20 cellular contexts compared by ENCODE assay signal in the genomic region with DNA sequence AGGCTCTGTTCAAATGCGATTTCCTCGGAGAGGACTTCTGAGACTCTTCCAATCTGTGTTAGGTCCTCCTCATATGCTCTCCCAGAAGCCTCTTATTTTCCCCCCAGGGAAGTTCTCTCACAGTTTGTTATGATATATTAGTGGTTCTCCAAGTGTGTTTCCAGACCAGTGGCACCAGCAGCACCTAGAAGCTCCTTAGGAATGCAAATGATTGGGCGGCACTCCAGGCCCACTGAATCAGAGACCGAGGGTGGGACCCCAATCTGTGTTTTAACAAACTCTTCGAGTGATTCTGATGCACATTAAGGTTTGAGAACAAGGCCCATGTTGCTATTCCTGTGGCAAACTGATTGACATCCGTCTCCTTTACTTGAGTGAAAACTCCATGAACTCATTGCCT.
DNase-seq lines count a peak whose midpoint lies in the region; ATAC-seq, FAIRE-seq and TF ChIP-seq lines count a peak whose summit lies in the region.
"Had no signal": no experiment of that assay in that cellular context is flagged by ENCODE, and none has a peak within 500 bp of the region (broad histone marks: within the 10 kb centered on the region; RNA-seq: fewer than 3 reads in every experiment).

No MANE protein-coding gene starts in this region.

- intact Hi-C loops in heart left ventricle (cut with DNase I), result no loop called here
- intact Hi-C loops in thyroid gland (cut with DNase I), result no loop called here

- CTCF ChIA-PET in H1 (lab: Charles Lee; ENCODE audit: partially characterized antibody), result interaction anchor here (0.7 kb wide), 1 partner anchor 184 kb away, joined by 3 read pairs; no protein-coding TSS in a partner anchor

- H2BK15ac ChIP-seq in H1 (ENCODE audit: low read length), result 0 out of 2 replicates have a peak overlapping the region, but pooled peaks have one; percentile 66

- WGBS in heart left ventricle, 4 donors, result 86 to 94% (median 88%) methylated on average over 6 of the region's 6 CpGs
- WGBS in H1 (ENCODE audit: extremely low coverage in 1 of 2, insufficient coverage in 1 of 2, insufficient read length in 1 of 2, insufficient replicate concordance in 2 of 2, low coverage in 1 of 2, low lambda C conversion rate in 2 of 2, missing lambda C conversion rate in 1 of 2), 2 experiments, result 94% methylated on average over 6 of the region's 6 CpGs; no CpG with 5 or more reads in 1 of the 2 experiments
- WGBS in thyroid gland, 2 donors, result 44 to 55% methylated on average over 6 of the region's 6 CpGs

- TF ChIP-seq RAD21 in H1 (IDR thresholded peaks at IDR 0.05 in 1 of 2, conservative IDR thresholded peaks at IDR 0.05 in 1 of 2; ENCODE audit: low read depth in 2 of 2, low read length in 2 of 2), result no peak

- TF ChIP-seq POLR2A in heart left ventricle (IDR thresholded peaks at IDR 0.05), result no peak
- no peak for TF ChIP-seq POLR2A in H1 (IDR thresholded peaks at IDR 0.05; ENCODE audit: control extremely low read depth in 1 of 2, low read depth in 2 of 2, low read length in 2 of 2)
- TF ChIP-seq POLR2A in thyroid gland (IDR thresholded peaks at IDR 0.05), result no peak

- H3K79me1 ChIP-seq in H1 (ENCODE audit: low read depth, low read length), result no peaks in the 10 kb centered on the region

- peaks cover 0 to 11% of the 10 kb centered on the region in 2 donors for H3K4me1 ChIP-seq in right atrium auricular region
- H3K4me1 ChIP-seq in heart left ventricle, result peaks cover 0 to 13% (median 2%) of the 10 kb centered on the region in 12 donors
- peaks cover 0 to 10% (median 1%) of the 10 kb centered on the region in 4 experiments; a peak in 3 of 7 replicates for H3K4me1 ChIP-seq in H1 (replicated peaks in 1 of 4; ENCODE audit: control insufficient read depth in 3 of 4, insufficient read depth in 4 of 4, low read length in 3 of 4)
- peaks cover 15 to 30% of the 10 kb centered on the region in 2 donors for H3K4me1 ChIP-seq in thyroid gland
- H3K4me1 ChIP-seq: A549, Caco-2 had no signal

- H2BK12ac ChIP-seq in H1 (ENCODE audit: low read depth, low read length), result no peak overlapping the region

- no peaks in the 10 kb centered on the region for H3K23me2 ChIP-seq in H1 (ENCODE audit: low read depth, low read length)

- no peaks in the 10 kb centered on the region for H3K36me3 ChIP-seq in right atrium auricular region
- no peaks in the 10 kb centered on the region for H3K36me3 ChIP-seq in heart left ventricle
- H3K36me3 ChIP-seq in H1 (ENCODE audit: control insufficient read depth in 2 of 4, insufficient read depth in 4 of 4, low read length in 3 of 4), result no peaks in the 10 kb centered on the region
- H3K36me3 ChIP-seq in thyroid gland, result no peaks in the 10 kb centered on the region
- H3K36me3 ChIP-seq: BLaER1 treated with 17β-estradiol and CSF1 and Interleukin-3, amounts not matched to agents 10 nM and 100 nM had no signal

- no peak overlapping the region for H2BK20ac ChIP-seq in H1 (ENCODE audit: low read length)

- H2BK120ac ChIP-seq in H1 (replicated peaks; ENCODE audit: low read depth, low read length), result no peak overlapping the region

- H3K27me3 ChIP-seq in right atrium auricular region (no peaks in the 10 kb centered on the region), heart left ventricle (peaks cover 0 to 8% (median 0%) of the 10 kb centered on the region in 9 donors), H1 (replicated peaks in 1 of 4; ENCODE audit: control insufficient read depth in 3 of 4, extremely low read depth in 1 of 4, insufficient read depth in 3 of 4, low read length in 3 of 4) (no peaks in the 10 kb centered on the region), thyroid gland (no peaks in the 10 kb centered on the region)
- H3K27me3 ChIP-seq: BLaER1 treated with 17β-estradiol and CSF1 and Interleukin-3, amounts not matched to agents 10 nM and 100 nM had no signal

- H3K23ac ChIP-seq in H1 (ENCODE audit: insufficient read length), result no peak overlapping the region

- H4K8ac ChIP-seq in H1 (ENCODE audit: extremely low read depth, insufficient read depth, low read length), result no peak overlapping the region

- DNase-seq in right atrium auricular region (ENCODE audit: low spot score), result no peak
- DNase-seq in heart left ventricle, result no peak
- no peak for DNase-seq in H1 (ENCODE audit: low read depth in 1 of 2, low spot score in 2 of 2)
- DNase-seq in thyroid gland, result peak; percentile 73 to 85
- DNase-seq in cerebellum (ENCODE audit: low spot score), result no peak
- DNase-seq: AML-193; Caco-2; Calu3; CD4-positive, alpha-beta T cell; CD8-positive, alpha-beta T cell; DMS79 treated with DMSO at 0.1 percent for 48 hours; GF-D8 had no signal

- H3K79me2 ChIP-seq in H1 (ENCODE audit: control insufficient read depth in 1 of 2, insufficient read depth in 2 of 2, low read length in 2 of 2), result no peaks in the 10 kb centered on the region

- no peak overlapping the region for H4K91ac ChIP-seq in H1 (replicated peaks; ENCODE audit: insufficient read length, low read length)

- no peak for FAIRE-seq in H1 (lab: Jason Lieb, UNC)
- FAIRE-seq: A549, D721Med, G401.6, GM12891, GM19239 had no signal

- H3K4me3 ChIP-seq in right atrium auricular region (no peak overlapping the region), heart left ventricle (no peak overlapping the region), H1 (ENCODE audit: extremely low read depth in 1 of 4, insufficient read depth in 2 of 4, low read depth in 3 of 4, low read length in 4 of 4) (no peak overlapping the region), thyroid gland (replicated peaks in 1 of 3) (no peak overlapping the region)
- H3K4me3 ChIP-seq: A549; BLaER1 treated with 17β-estradiol and CSF1 and Interleukin-3, amounts not matched to agents 10 nM and 100 nM had no signal

- no peak overlapping the region for H4K5ac ChIP-seq in H1 (ENCODE audit: insufficient read length, low read depth, low read length)

- ATAC-seq in heart left ventricle, result no peak
- ATAC-seq: A549; CD8-positive, alpha-beta T cell had no signal

- POLR2A ChIA-PET in H1 (lab: Charles Lee; ENCODE audit: partially characterized antibody), result no interaction called here

- H2BK5ac ChIP-seq in H1 (ENCODE audit: low read depth, low read length), result no peak overlapping the region

- H3K9me3 ChIP-seq in right atrium auricular region (no peaks in the 10 kb centered on the region), heart left ventricle (no peaks in the 10 kb centered on the region), H1 (ENCODE audit: insufficient read depth in 2 of 2, low read depth in 1 of 2, low read length in 1 of 2) (no peaks in the 10 kb centered on the region), thyroid gland (no peaks in the 10 kb centered on the region)
- H3K9me3 ChIP-seq: A549, Caco-2 had no signal

- no peak overlapping the region for H3K4ac ChIP-seq in H1 (replicated peaks; ENCODE audit: insufficient read length, low read depth, low read length)

- no peak overlapping the region for H2AFZ ChIP-seq in H1 (ENCODE audit: low read length)

- H3K27ac ChIP-seq in right atrium auricular region, result peak overlapping the region; percentile 49 to 72
- no peak overlapping the region for H3K27ac ChIP-seq in heart left ventricle
- H3K27ac ChIP-seq in H1 (ENCODE audit: low read depth, low read length), result no peak overlapping the region
- H3K27ac ChIP-seq in thyroid gland, result peak overlapping the region; percentile 21 to 79 (median 47)
- H3K27ac ChIP-seq: 22Rv1; A549; BLaER1 treated with 17β-estradiol and CSF1 and Interleukin-3, amounts not matched to agents 10 nM and 100 nM; C4-2B had no signal

- no peaks in the 10 kb centered on the region for H4K20me1 ChIP-seq in H1 (replicated peaks in 1 of 2; ENCODE audit: control insufficient read depth in 1 of 2, insufficient read depth in 2 of 2, low read length in 2 of 2)
- H4K20me1 ChIP-seq: BLaER1 treated with 17β-estradiol and CSF1 and Interleukin-3, amounts not matched to agents 10 nM and 100 nM had no signal

- H2AK5ac ChIP-seq in H1 (ENCODE audit: low read depth, low read length), result 0 out of 2 replicates have a peak overlapping the region, but pooled peaks have one; percentile 55

- TF ChIP-seq CTCF in right atrium auricular region (IDR thresholded peaks at IDR 0.05) (no peak), heart left ventricle (IDR thresholded peaks at IDR 0.05) (no peak), H1 (IDR thresholded peaks at IDR 0.05; ENCODE audit: control extremely low read depth in 1 of 3, insufficient read depth in 1 of 3, low read depth in 1 of 3, low read length in 3 of 3) (no peak), thyroid gland (IDR thresholded peaks at IDR 0.05) (no peak)

- no peak overlapping the region for H3K56ac ChIP-seq in H1 (replicated peaks; ENCODE audit: insufficient read length, low read depth, low read length)

- H3K4me2 ChIP-seq in H1 (ENCODE audit: insufficient read depth in 1 of 2, low read depth in 2 of 2, low read length in 2 of 2), result no peak overlapping the region
- H3K4me2 ChIP-seq: A549; BLaER1 treated with 17β-estradiol and CSF1 and Interleukin-3, amounts not matched to agents 10 nM and 100 nM had no signal

- TF ChIP-seq EP300 in H1 (IDR thresholded peaks at IDR 0.05; ENCODE audit: borderline replicate concordance in 1 of 2, low read depth in 2 of 2, low read length in 2 of 2), result no peak

- H3K18ac ChIP-seq in H1 (ENCODE audit: extremely low read depth, low read length), result no peak overlapping the region

- no peak overlapping the region for H3K9ac ChIP-seq in H1 (replicated peaks in 1 of 4; ENCODE audit: extremely low read depth in 1 of 4, low read depth in 3 of 4, low read length in 3 of 4)
- H3K9ac ChIP-seq: BLaER1 treated with 17β-estradiol and CSF1 and Interleukin-3, amounts not matched to agents 10 nM and 100 nM had no signal

- H3K14ac ChIP-seq in H1 (ENCODE audit: insufficient read length), result no peak overlapping the region

TF ChIP-seq in H1, 55 proteins besides CTCF, POLR2A, EP300 and RAD21 (continues in another document):
- TF ChIP-seq TBP (IDR thresholded peaks at IDR 0.05; ENCODE audit: low read depth, low read length) (no peak), BACH1 (IDR thresholded peaks at IDR 0.05; ENCODE audit: low read length) (no peak), TAF1 (IDR thresholded peaks at IDR 0.05; ENCODE audit: low read depth, low read length) (no peak), KDM1A (IDR thresholded peaks at IDR 0.05; ENCODE audit: borderline replicate concordance, low read length) (no peak), SIN3A (conservative IDR thresholded peaks at IDR 0.05 in 1 of 2, IDR thresholded peaks at IDR 0.05 in 1 of 2; ENCODE audit: low read depth in 1 of 2, low read length in 2 of 2) (no peak), YY1 (IDR thresholded peaks at IDR 0.05; ENCODE audit: low read depth, low read length) (no peak)
- TF ChIP-seq, protein P1, sequence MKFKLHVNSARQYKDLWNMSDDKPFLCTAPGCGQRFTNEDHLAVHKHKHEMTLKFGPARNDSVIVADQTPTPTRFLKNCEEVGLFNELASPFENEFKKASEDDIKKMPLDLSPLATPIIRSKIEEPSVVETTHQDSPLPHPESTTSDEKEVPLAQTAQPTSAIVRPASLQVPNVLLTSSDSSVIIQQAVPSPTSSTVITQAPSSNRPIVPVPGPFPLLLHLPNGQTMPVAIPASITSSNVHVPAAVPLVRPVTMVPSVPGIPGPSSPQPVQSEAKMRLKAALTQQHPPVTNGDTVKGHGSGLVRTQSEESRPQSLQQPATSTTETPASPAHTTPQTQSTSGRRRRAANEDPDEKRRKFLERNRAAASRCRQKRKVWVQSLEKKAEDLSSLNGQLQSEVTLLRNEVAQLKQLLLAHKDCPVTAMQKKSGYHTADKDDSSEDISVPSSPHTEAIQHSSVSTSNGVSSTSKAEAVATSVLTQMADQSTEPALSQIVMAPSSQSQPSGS (IDR thresholded peaks at IDR 0.05; ENCODE audit: low read length), result no peak

Comparison
In these comparisons a context has a peak if more than half of its experiments do, and no peak if none do; other contexts are left out.
1. H3K27ac ChIP-seq: peak in right atrium auricular region (2 of 2) and thyroid gland (3 of 3); none in heart left ventricle (0 of 12) and H1 (single experiment).
2. DNase-seq: peak in thyroid gland (2 of 2); none in right atrium auricular region (single experiment), heart left ventricle (0 of 5), H1 (0 of 2) and cerebellum (single experiment).